ENCODE assay signal across 26 cellular contexts in genomic region chr5:10157085-10157669, GRCh38.
A peak's percentile ranks its signal among the peaks of the same experiment; 100 is the strongest.
DNase-seq lines count a peak whose midpoint lies in the region; ATAC-seq, FAIRE-seq and TF ChIP-seq lines count a peak whose summit lies in the region.
"Had no signal": no experiment of that assay in that cellular context is flagged by ENCODE, and none has a peak within 500 bp of the region (broad histone marks: within the 10 kb centered on the region; RNA-seq: fewer than 3 reads in every experiment).

No MANE protein-coding gene starts in this region.

- H3K18ac ChIP-seq in neuronal stem cell (ENCODE audit: low read length), result peak overlapping the region; percentile 56

- H3K27ac Mint-ChIP-seq in GM23338, result no peak overlapping the region
- peak overlapping the region; percentile 12; the same call in 1 of the 2 replicates for H3K27ac Mint-ChIP-seq in WTC11
- H3K27ac Mint-ChIP-seq: activated naive CD8-positive, alpha-beta T cell; activated T-helper 2 cell treated with anti-CD3 and anti-CD28 coated beads, Interferon-gamma antibody, Interleukin-2, Interleukin-4, amounts not matched to agents 10 μg/mL and 5 μg/mL and 100 μg/mL, durations not matched to agents 14 hours and 24 hours and 36 hours; T-helper 17 cell had no signal

- no peak overlapping the region for H2BK15ac ChIP-seq in neuronal stem cell (ENCODE audit: low read length)

- H3K4me2 ChIP-seq in GM23338 (peak overlapping the region; percentile 62), neuronal stem cell (ENCODE audit: insufficient read depth, low read length, poor library complexity, severe bottlenecking) (no peak overlapping the region)
- H3K4me2 ChIP-seq: BLaER1 treated with 17β-estradiol and CSF1 and Interleukin-3, amounts not matched to agents 10 nM and 100 nM had no signal

- H3K9me2 ChIP-seq in GM23338 (ENCODE audit: insufficient read depth), result peaks cover 16% of the 10 kb centered on the region

- CTCF ChIA-PET in WTC11 (lab: Charles Lee), result interaction anchor here (0.6 to 0.7 kb wide), 2 partner anchors 11 to 126 kb away, joined by 3 read pairs; no protein-coding TSS in a partner anchor

- no CpG with 5 or more reads among the region's 3 CpGs for WGBS in neuronal stem cell (ENCODE audit: extremely low coverage in 2 of 2, insufficient read length in 2 of 2, insufficient replicate concordance in 1 of 2), 2 donors

- H3K4ac ChIP-seq in neuronal stem cell (ENCODE audit: low read length), result no peak overlapping the region

- no peak overlapping the region for H3K14ac ChIP-seq in neuronal stem cell (ENCODE audit: low read length)

- H3K36me3 ChIP-seq in GM23338 (ENCODE audit: insufficient read depth) (no peaks in the 10 kb centered on the region), neuronal stem cell (replicated peaks in 1 of 2; ENCODE audit: control insufficient read depth in 2 of 2, insufficient read depth in 2 of 2, low read length in 2 of 2) (no peaks in the 10 kb centered on the region), kidney (ENCODE audit: control insufficient read depth in 1 of 2, insufficient read depth in 2 of 2, low read length in 2 of 2) (no peaks in the 10 kb centered on the region)
- H3K36me3 ChIP-seq: ascending aorta; BLaER1 treated with 17β-estradiol and CSF1 and Interleukin-3, amounts not matched to agents 10 nM and 100 nM; vagina had no signal

- H3K4me1 ChIP-seq in GM23338 (ENCODE audit: insufficient read depth), result peaks cover 41% of the 10 kb centered on the region
- peaks cover 0 to 6% of the 10 kb centered on the region in 2 donors for H3K4me1 ChIP-seq in neuronal stem cell (ENCODE audit: control insufficient read depth in 2 of 2, insufficient read depth in 1 of 2, low read depth in 1 of 2, low read length in 2 of 2)
- H3K4me1 ChIP-seq in kidney (ENCODE audit: control insufficient read depth in 1 of 2, insufficient read depth in 1 of 2, low read depth in 1 of 2, low read length in 2 of 2), result no peaks in the 10 kb centered on the region
- H3K4me1 ChIP-seq: ascending aorta; BLaER1 treated with 17β-estradiol and CSF1 and Interleukin-3, amounts not matched to agents 10 nM and 100 nM; testis; vagina had no signal

- H2BK5ac ChIP-seq in neuronal stem cell (ENCODE audit: low read length), result no peak overlapping the region

- no peaks in the 10 kb centered on the region for H3K79me2 ChIP-seq in GM23338 (replicated peaks; ENCODE audit: insufficient read depth)

- H4K20me1 ChIP-seq in GM23338 (replicated peaks; ENCODE audit: insufficient read depth), result no peaks in the 10 kb centered on the region
- H4K20me1 ChIP-seq: BLaER1 treated with 17β-estradiol and CSF1 and Interleukin-3, amounts not matched to agents 10 nM and 100 nM had no signal

- no peaks in the 10 kb centered on the region for H3K27me3 ChIP-seq in GM23338 (ENCODE audit: insufficient read depth)
- no peaks in the 10 kb centered on the region for H3K27me3 ChIP-seq in neuronal stem cell (ENCODE audit: control insufficient read depth in 3 of 3, insufficient read depth in 3 of 3, low read depth in 1 of 3, low read length in 3 of 3)
- H3K27me3 ChIP-seq: ascending aorta; BLaER1 treated with 17β-estradiol and CSF1 and Interleukin-3, amounts not matched to agents 10 nM and 100 nM; dorsolateral prefrontal cortex; testis; vagina had no signal

- no peak for FAIRE-seq in kidney (lab: Jason Lieb, UNC)
- FAIRE-seq: GM18507, K562 had no signal

- H3K27ac ChIP-seq in GM23338 (ENCODE audit: low read depth) (no peak overlapping the region), neuronal stem cell (replicated peaks; ENCODE audit: low read length) (no peak overlapping the region), kidney (ENCODE audit: low read depth in 2 of 2, low read length in 2 of 2) (no peak overlapping the region)
- H3K27ac ChIP-seq: ascending aorta; BLaER1 treated with 17β-estradiol and CSF1 and Interleukin-3, amounts not matched to agents 10 nM and 100 nM; dorsolateral prefrontal cortex; testis; vagina; VCaP had no signal

- H3K9me3 ChIP-seq in neuronal stem cell (replicated peaks in 1 of 2; ENCODE audit: control insufficient read depth in 2 of 2, insufficient read depth in 1 of 2, low read depth in 1 of 2, low read length in 2 of 2), result no peaks in the 10 kb centered on the region
- H3K9me3 ChIP-seq in kidney (ENCODE audit: control insufficient read depth in 1 of 2, low read length in 2 of 2), result no peaks in the 10 kb centered on the region
- H3K9me3 ChIP-seq: ascending aorta; BLaER1 treated with 17β-estradiol and CSF1 and Interleukin-3, amounts not matched to agents 10 nM and 100 nM; testis; vagina had no signal

- H3K4me3 ChIP-seq in GM23338, result no peak overlapping the region
- H3K4me3 ChIP-seq in neuronal stem cell (ENCODE audit: low read length in 2 of 2), result peak overlapping the region in 1 of 2 donors; percentile 32
- H3K4me3 ChIP-seq in kidney (ENCODE audit: low read length in 2 of 2), result no peak overlapping the region
- H3K4me3 ChIP-seq: ascending aorta; BLaER1 treated with 17β-estradiol and CSF1 and Interleukin-3, amounts not matched to agents 10 nM and 100 nM; dorsolateral prefrontal cortex; K562; lung; testis; vagina had no signal

- DNase-seq in GM23338 (ENCODE audit: low spot score), result peak; percentile 80
- peak; percentile 83 for DNase-seq in NCI-H345 (lab: John Stamatoyannopoulos, UW)
- DNase-seq in WTC11 (ENCODE audit: low spot score), result peak; percentile 45
- DNase-seq in neuronal stem cell (ENCODE audit: low spot score), result no peak
- no peak for DNase-seq in GM19238 (ENCODE audit: insufficient read length, low spot score)
- DNase-seq in kidney, result no peak
- no peak for DNase-seq in cerebellar nuclear complex (lab: John Stamatoyannopoulos, UW)
- DNase-seq: activated CD4-positive, alpha-beta T cell treated with anti-CD3 and anti-CD28 coated beads, Interleukin-2, amount 50 U/mL, for 4 hours; activated CD8-positive, alpha-beta memory T cell treated with anti-CD3 and anti-CD28 coated beads, Interleukin-2, amount 50 U/mL, for 48 hours; central memory CD4-positive, alpha-beta T cell; dorsolateral prefrontal cortex; NCI-H1436; NCI-H2227 treated with DMSO at 0.1 percent for 48 hours; stimulated activated CD4-positive, alpha-beta T cell treated with anti-CD3 and anti-CD28 coated beads, Interleukin-1b, Interleukin-23, amount 100 ng/mL, for 48 hours; T-helper 17 cell; testis had no signal

- no peak overlapping the region for H2BK120ac ChIP-seq in neuronal stem cell (ENCODE audit: low read depth, low read length)

- POLR2A ChIA-PET in WTC11 (lab: Charles Lee), result interaction anchor here (0.5 kb wide), 1 partner anchor 9 kb away, joined by 3 read pairs; no protein-coding TSS in a partner anchor

- TF ChIP-seq CTCF in GM23338 (conservative IDR thresholded peaks at IDR 0.05; ENCODE audit: low read depth in 2 of 2) (no peak), WTC11 (IDR thresholded peaks at IDR 0.05) (no peak), kidney (IDR thresholded peaks at IDR 0.05; ENCODE audit: borderline replicate concordance, extremely low read depth, insufficient read depth) (no peak)

- H2AFZ ChIP-seq in GM23338, result no peak overlapping the region
- H2AFZ ChIP-seq in neuronal stem cell (ENCODE audit: low read length), result no peak overlapping the region

- ATAC-seq in GM23338, result peak; percentile 94
- ATAC-seq in WTC11, result peak; percentile 84
- ATAC-seq in HG03095 (IDR thresholded peaks at IDR 0.05; ENCODE audit: unreplicated experiment), result no peak
- ATAC-seq: K562, T-helper 17 cell had no signal

- H2BK12ac ChIP-seq in neuronal stem cell (ENCODE audit: low read length), result no peak overlapping the region

- no peak overlapping the region for H4K91ac ChIP-seq in neuronal stem cell (ENCODE audit: low read depth, low read length, poor library complexity)

- H3K79me1 ChIP-seq in neuronal stem cell (ENCODE audit: low read depth, low read length), result no peaks in the 10 kb centered on the region

- H3K9ac ChIP-seq in neuronal stem cell (ENCODE audit: low read depth, low read length, poor library complexity) (peak overlapping the region; percentile 39), kidney (ENCODE audit: low read length in 2 of 2) (no peak overlapping the region)
- H3K9ac ChIP-seq: BLaER1 treated with 17β-estradiol and CSF1 and Interleukin-3, amounts not matched to agents 10 nM and 100 nM had no signal

- H3F3A ChIP-seq in GM23338 (replicated peaks; ENCODE audit: low read depth), result no peaks in the 10 kb centered on the region

- H3K9me3 Mint-ChIP-seq in GM23338, result no peaks in the 10 kb centered on the region
- peaks cover 6% of the 10 kb centered on the region for H3K9me3 Mint-ChIP-seq in WTC11
- H3K9me3 Mint-ChIP-seq: activated T-helper 2 cell treated with anti-CD3 and anti-CD28 coated beads, Interferon-gamma antibody, Interleukin-2, Interleukin-4, amounts not matched to agents 10 μg/mL and 5 μg/mL and 100 μg/mL, durations not matched to agents 14 hours and 24 hours and 36 hours had no signal

- no peak overlapping the region for H4K8ac ChIP-seq in neuronal stem cell (ENCODE audit: low read depth, low read length)

- no peak overlapping the region for H3K23ac ChIP-seq in neuronal stem cell (ENCODE audit: low read depth, low read length, poor library complexity)

- no peak overlapping the region for H2AK5ac ChIP-seq in neuronal stem cell (ENCODE audit: low read depth, low read length)

- no peaks in the 10 kb centered on the region for H3K36me3 Mint-ChIP-seq in GM23338 (ENCODE audit: low read depth)
- H3K36me3 Mint-ChIP-seq in WTC11, result no peaks in the 10 kb centered on the region; the same call in 1 of the 2 replicates
- H3K36me3 Mint-ChIP-seq: activated naive CD8-positive, alpha-beta T cell had no signal

- intact Hi-C loops in kidney (cut with DNase I), result no loop called here

- H3K4me3 Mint-ChIP-seq in GM23338 (no peak overlapping the region), WTC11 (peak overlapping the region; percentile 6)
- H3K4me3 Mint-ChIP-seq: activated naive CD8-positive, alpha-beta T cell; T-helper 17 cell had no signal

- H3K27me3 Mint-ChIP-seq in GM23338 (ENCODE audit: insufficient read depth, low read depth, poor library complexity) (peaks cover 1% of the 10 kb centered on the region), WTC11 (ENCODE audit: low read depth) (no peaks in the 10 kb centered on the region)

- H3K4me1 Mint-ChIP-seq in GM23338 (peaks cover 40% of the 10 kb centered on the region), WTC11 (peaks cover 56% of the 10 kb centered on the region)
- H3K4me1 Mint-ChIP-seq: T-helper 17 cell had no signal

TF ChIP-seq in WTC11, 78 proteins besides CTCF, POLR2A, EP300 and RAD21 (continues in another document):
- TF ChIP-seq MXD4 (CRISPR knock-in tag; IDR thresholded peaks at IDR 0.05; ENCODE audit: borderline replicate concordance) (no peak), NFE2L1 (CRISPR knock-in tag; IDR thresholded peaks at IDR 0.05) (no peak), ZBTB21 (CRISPR knock-in tag; IDR thresholded peaks at IDR 0.05; ENCODE audit: borderline replicate concordance) (no peak), TEAD1 (CRISPR knock-in tag; IDR thresholded peaks at IDR 0.05) (no peak), SOX15 (CRISPR knock-in tag; IDR thresholded peaks at IDR 0.05) (no peak), ZNF317 (CRISPR knock-in tag; IDR thresholded peaks at IDR 0.05; ENCODE audit: borderline replicate concordance, low read depth) (no peak)

Comparison
In these comparisons a context has a peak if more than half of its experiments do, and no peak if none do; other contexts are left out.
1. DNase-seq: peak in GM23338 (single experiment), NCI-H345 (single experiment) and WTC11 (single experiment); none in neuronal stem cell (single experiment), GM19238 (single experiment), kidney (single experiment) and cerebellar nuclear complex (0 of 2).